ENCODE assay signal across 21 cellular contexts in genomic region chr17:74097461-74098131, GRCh38.
"Had no signal": no experiment of that assay in that cellular context is flagged by ENCODE, and none has a peak within 500 bp of the region (broad histone marks: within the 10 kb centered on the region; RNA-seq: fewer than 3 reads in every experiment).

No MANE protein-coding gene starts in this region.

- H3K9me3 Mint-ChIP-seq: activated naive CD4-positive, alpha-beta T cell treated with anti-CD3 and anti-CD28 coated beads, Interleukin-2, amount 50 U/mL, for 72 hours; dendritic cell treated with granulocyte-macrophage colony-stimulating factor and Interleukin-4, amounts not matched to agents 40 ng/mL and 50 ng/mL, for 4 days; natural killer cell had no signal

- H3K27ac Mint-ChIP-seq: activated CD8-positive, alpha-beta T cell treated with anti-CD3 and anti-CD28 coated beads, Interleukin-2, amount 10 ng/mL, durations not matched to agents 7 days and 5 days; activated naive CD4-positive, alpha-beta T cell treated with anti-CD3 and anti-CD28 coated beads, Interleukin-2, amount 50 U/mL, for 72 hours; dendritic cell treated with granulocyte-macrophage colony-stimulating factor and Interleukin-4, amounts not matched to agents 40 ng/mL and 50 ng/mL, for 4 days; mesothelial cell of epicardium; natural killer cell; progenitor cell of endocrine pancreas; T-helper 17 cell had no signal

- H3K4me1 Mint-ChIP-seq: natural killer cell, T-helper 17 cell had no signal

- H3K4me3 Mint-ChIP-seq: activated CD8-positive, alpha-beta T cell treated with anti-CD3 and anti-CD28 coated beads, Interleukin-2, amount 10 ng/mL, durations not matched to agents 7 days and 5 days; dendritic cell treated with granulocyte-macrophage colony-stimulating factor and Interleukin-4, amounts not matched to agents 40 ng/mL and 50 ng/mL, for 4 days; mesothelial cell of epicardium; natural killer cell; T-helper 17 cell had no signal

- DNase-seq: activated CD4-positive, alpha-beta T cell treated with anti-CD3 and anti-CD28 coated beads for 48 hours; activated CD8-positive, alpha-beta T cell treated with anti-CD3 and anti-CD28 coated beads, Interleukin-2, amount 10 ng/mL, durations not matched to agents 7 days and 5 days; activated gamma-delta T cell treated with Interleukin-2 at 50 U/mL for 16 hours; activated T-cell treated with anti-CD3 and anti-CD28 coated beads, Interleukin-2, amount 50 U/mL, for 1 hour; brain microvascular endothelial cell; caudate nucleus; effector memory CD4-positive, alpha-beta T cell; foreskin keratinocyte; kidney glomerular epithelial cell; left ventricle myocardium inferior; natural killer cell; nucleus accumbens; stimulated activated CD4-positive, alpha-beta T cell treated with anti-CD3 and anti-CD28 coated beads, Interleukin-4, amount 100 ng/mL, for 4 hours; stimulated activated naive CD8-positive, alpha-beta T cell treated with anti-CD3 and anti-CD28 coated beads, Interleukin-15, Interleukin-2, amounts not matched to agents 100 U/mL and 50 U/mL, for 24 hours; SW 1271; T-helper 17 cell; thyroid gland had no signal

- H3K36me3 Mint-ChIP-seq: activated naive CD4-positive, alpha-beta T cell treated with anti-CD3 and anti-CD28 coated beads, Interleukin-2, amount 50 U/mL, for 72 hours; mesothelial cell of epicardium; natural killer cell had no signal
